ENCODE assay signal across 28 cellular contexts in the genomic region with DNA sequence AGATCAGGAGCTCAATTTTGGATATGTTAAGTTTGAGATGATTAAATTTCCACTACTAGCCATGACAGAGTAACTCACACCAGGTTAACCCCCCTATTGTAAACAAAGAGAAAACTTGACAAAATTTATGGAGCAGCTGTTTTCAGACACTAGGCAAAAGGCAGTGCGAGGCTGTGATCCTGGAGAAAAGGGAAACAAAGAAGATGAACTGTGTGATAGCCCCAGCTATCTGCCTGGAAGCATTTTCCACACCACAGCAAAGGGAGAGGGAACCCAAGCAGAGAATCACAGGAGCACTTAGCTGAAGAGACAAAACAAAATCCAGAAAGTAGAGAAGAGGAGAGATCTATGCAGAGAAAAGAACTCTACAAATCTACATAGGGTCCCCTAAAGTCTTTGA.
"Had no signal": no experiment of that assay in that cellular context is flagged by ENCODE, and none has a peak within 500 bp of the region (broad histone marks: within the 10 kb centered on the region; RNA-seq: fewer than 3 reads in every experiment).

No MANE protein-coding gene starts in this region.

- H3K79me2 ChIP-seq: parathyroid adenoma had no signal

- H3K4me1 ChIP-seq: neural progenitor cell, parathyroid adenoma, suprapubic skin, tibial artery, upper lobe of right lung had no signal

- DNase-seq: head of caudate nucleus; hippocampal formation; kidney; left colon; left ventricle myocardium inferior; naive thymus-derived CD4-positive, alpha-beta T cell; occipital lobe; retina; right cardiac atrium; stimulated activated CD4-positive, alpha-beta T cell treated with anti-CD3 and anti-CD28 coated beads, Interleukin-12 subunit alpha, Interleukin-12 subunit beta, amount 100 ng/mL, for 4 hours; stimulated activated CD4-positive, alpha-beta T cell treated with anti-CD3 and anti-CD28 coated beads, Interleukin-15, amount 100 ng/mL, for 24 hours; stimulated activated CD4-positive, alpha-beta T cell treated with anti-CD3 and anti-CD28 coated beads, Interleukin-2, amount 100 ng/mL, for 24 hours; stimulated activated CD4-positive, alpha-beta T cell treated with anti-CD3 and anti-CD28 coated beads, Interleukin-4, amount 100 ng/mL, for 1 hour; stimulated activated naive CD4-positive, alpha-beta T cell; tibial artery; trophoblast cell; upper lobe of right lung had no signal

- H3K4me3 ChIP-seq: left ventricle myocardium inferior, lung, neural progenitor cell, skin epidermis, suprapubic skin, thoracic aorta, tibial artery, upper lobe of right lung had no signal

- H3K4me2 ChIP-seq: neural progenitor cell had no signal

- H3K27me3 ChIP-seq: neural progenitor cell, neutrophil, suprapubic skin, tibial artery, upper lobe of right lung had no signal

- FAIRE-seq: urothelium cell line had no signal

- ATAC-seq: left colon; naive thymus-derived CD4-positive, alpha-beta T cell; natural killer cell treated with Interleukin-12 subunit alpha and Interleukin-12 subunit beta and Interleukin-15 and Interleukin-18, amount 100 ng/mL, for 72 hours; right cardiac atrium; sciatic nerve; upper lobe of right lung had no signal

- H3K9ac ChIP-seq: neural progenitor cell, parathyroid adenoma had no signal

- H3K27ac ChIP-seq: left ventricle myocardium inferior, neural progenitor cell, neutrophil, parathyroid adenoma, skin epidermis, suprapubic skin, thoracic aorta, tibial artery, upper lobe of right lung had no signal

- H3K9me3 ChIP-seq: left ventricle myocardium inferior, neutrophil, suprapubic skin, thoracic aorta, tibial artery, upper lobe of right lung had no signal

- H2AFZ ChIP-seq: neural progenitor cell, parathyroid adenoma had no signal

- H3K36me3 ChIP-seq: left ventricle myocardium inferior, neutrophil, suprapubic skin, thoracic aorta, tibial artery, upper lobe of right lung had no signal

- H3K27me3 Mint-ChIP-seq: natural killer cell treated with Interleukin-12 subunit alpha and Interleukin-12 subunit beta and Interleukin-15 and Interleukin-18, amount 100 ng/mL, for 72 hours; stimulated activated naive CD8-positive, alpha-beta T cell treated with anti-CD3 and anti-CD28 coated beads, Interleukin-15, Interleukin-2, amounts not matched to agents 100 ng/mL and 50 ng/mL, for 24 hours had no signal

- H3K4me3 Mint-ChIP-seq: naive thymus-derived CD4-positive, alpha-beta T cell; natural killer cell treated with Interleukin-12 subunit alpha and Interleukin-12 subunit beta and Interleukin-15 and Interleukin-18, amount 100 ng/mL, for 72 hours; neural progenitor cell; stimulated activated naive CD8-positive, alpha-beta T cell treated with anti-CD3 and anti-CD28 coated beads, Interleukin-15, Interleukin-2, amounts not matched to agents 100 ng/mL and 50 ng/mL, for 24 hours had no signal

- H3K27ac Mint-ChIP-seq: naive thymus-derived CD4-positive, alpha-beta T cell; natural killer cell treated with Interleukin-12 subunit alpha and Interleukin-12 subunit beta and Interleukin-15 and Interleukin-18, amount 100 ng/mL, for 72 hours; neural progenitor cell; stimulated activated naive CD8-positive, alpha-beta T cell treated with anti-CD3 and anti-CD28 coated beads, Interleukin-15, Interleukin-2, amounts not matched to agents 100 ng/mL and 50 ng/mL, for 24 hours had no signal
